Comparison of ENCODE assay signal across 9 cellular contexts in the genomic region with DNA sequence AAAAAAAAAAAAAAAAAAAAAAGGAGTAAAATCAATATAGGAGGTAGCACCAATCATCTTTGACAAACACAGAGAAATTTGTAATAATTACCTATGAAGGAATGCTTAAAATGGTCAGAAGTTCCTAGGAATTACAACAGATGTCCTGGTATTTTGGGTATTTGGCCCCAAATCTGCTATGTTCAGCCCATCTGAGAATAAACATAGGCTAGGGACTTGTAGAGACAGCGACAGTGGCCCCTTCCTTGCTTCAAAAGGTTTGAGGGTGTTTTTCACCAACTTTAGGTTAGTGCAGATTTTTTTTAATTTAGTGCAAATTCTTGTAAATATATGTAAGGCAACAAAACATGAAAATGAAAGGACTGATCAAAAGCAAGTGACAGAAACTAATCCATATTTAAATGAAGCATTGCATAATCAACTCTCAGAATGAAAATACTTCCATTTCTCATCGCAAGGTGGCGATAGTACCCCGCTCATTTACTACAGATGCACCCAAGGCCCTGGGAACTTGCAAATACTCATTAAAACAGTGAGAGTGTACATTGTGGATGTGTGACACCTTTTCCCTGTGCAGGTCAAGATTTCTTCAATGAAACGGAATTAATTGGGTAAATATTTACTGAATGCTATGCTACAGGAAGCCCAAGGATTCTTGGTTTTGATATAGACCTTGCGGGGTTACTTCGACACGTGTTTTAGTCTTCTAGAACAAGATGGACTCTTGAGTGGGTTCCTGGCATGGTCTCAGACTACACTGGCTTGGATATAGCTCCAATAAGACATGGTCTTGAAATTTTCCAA. TPM values are rescaled to one million over a fixed set of nuclear protein-coding genes. Genes with fewer than 3 reads are reported as not detected.
DNase-seq lines count a peak whose midpoint lies in the region; ATAC-seq and TF ChIP-seq lines count a peak whose summit lies in the region.
"Had no signal": no experiment of that assay in that cellular context is flagged by ENCODE, and none has a peak within 500 bp of the region (broad histone marks: within the 10 kb centered on the region; RNA-seq: fewer than 3 reads in every experiment).

No MANE protein-coding gene starts in this region.

- peaks cover 5% of the 10 kb centered on the region for H3K4me1 Mint-ChIP-seq in brain

- peaks cover 0 to 5% (median 0%) of the 10 kb centered on the region in 5 experiments for H3K9me3 Mint-ChIP-seq in brain
- H3K9me3 Mint-ChIP-seq: natural killer cell treated with Interleukin-12 subunit alpha and Interleukin-12 subunit beta and Interleukin-15 and Interleukin-18, amount 100 ng/mL, for 72 hours had no signal

- peaks cover 3% of the 10 kb centered on the region for H3K27me3 Mint-ChIP-seq in brain

- no peaks in the 10 kb centered on the region for H3K36me3 Mint-ChIP-seq in brain
- H3K36me3 Mint-ChIP-seq: natural killer cell treated with Interleukin-12 subunit alpha and Interleukin-12 subunit beta and Interleukin-15 and Interleukin-18, amount 100 ng/mL, for 72 hours had no signal

- ATAC-seq in HG02642 (IDR thresholded peaks at IDR 0.05; ENCODE audit: poor library complexity, unreplicated experiment) = peak; percentile 87

- TF ChIP-seq CTCF in brain (conservative IDR thresholded peaks at IDR 0.05) = peak; percentile 93 to 96

- DNase-seq in NCI-H2081 (lab: John Stamatoyannopoulos, UW) = peak; percentile 36 to 43
- no peak for DNase-seq in NCI-H2081 treated with DMSO at 0.1 percent for 48 hours (lab: John Stamatoyannopoulos, UW)
- DNase-seq in NCI-H1417 (lab: John Stamatoyannopoulos, UW) = peak; percentile 32 to 77 (median 43)
- peak; percentile 43 for DNase-seq in T-helper 9 cell
- DNase-seq in iris pigment epithelial cell (ENCODE audit: low read depth) = peak; percentile 63
- DNase-seq in stimulated activated CD4-positive, alpha-beta T cell treated with anti-CD3 and anti-CD28 coated beads, Interleukin-2, amount 100 ng/mL, for 48 hours = peak; percentile 56 to 62

- no peak overlapping the region for H3K27ac Mint-ChIP-seq in brain
- H3K27ac Mint-ChIP-seq: natural killer cell treated with Interleukin-12 subunit alpha and Interleukin-12 subunit beta and Interleukin-15 and Interleukin-18, amount 100 ng/mL, for 72 hours had no signal

- H3K4me3 Mint-ChIP-seq in brain = no peak overlapping the region
- H3K4me3 Mint-ChIP-seq: natural killer cell treated with Interleukin-12 subunit alpha and Interleukin-12 subunit beta and Interleukin-15 and Interleukin-18, amount 100 ng/mL, for 72 hours had no signal

RNA-seq across cellular contexts. Expression of gene FAM124B, which starts 44.6 kb away (rescaled TPM):
- polyA plus RNA-seq in brain (ENCODE audit: insufficient read depth, low read depth, low replicate concordance) = 0.29 TPM
